In genomic region chr14:76867536-76868452, GRCh38 we compare ENCODE assay signal across 9 cellular contexts. TPM values are rescaled to one million over a fixed set of nuclear protein-coding genes. Genes with fewer than 3 reads are reported as not detected.
A peak's percentile ranks its signal among the peaks of the same experiment; 100 is the strongest.
DNase-seq lines count a peak whose midpoint lies in the region; ATAC-seq, FAIRE-seq and TF ChIP-seq lines count a peak whose summit lies in the region.
"Had no signal": no experiment of that assay in that cellular context is flagged by ENCODE, and none has a peak within 500 bp of the region (broad histone marks: within the 10 kb centered on the region; RNA-seq: fewer than 3 reads in every experiment).

No MANE protein-coding gene starts in this region.

- no peaks in the 10 kb centered on the region for H3K9me3 Mint-ChIP-seq in activated naive CD8-positive, alpha-beta T cell (ENCODE audit: low read depth)

- H3K27me3 ChIP-seq in SJCRH30 (no peaks in the 10 kb centered on the region), spleen (replicated peaks in 1 of 7) (no peaks in the 10 kb centered on the region)

- no peaks in the 10 kb centered on the region for H3K36me3 Mint-ChIP-seq in activated naive CD8-positive, alpha-beta T cell

- WGBS in spleen, 5 donors = 34 to 55% (median 37%) methylated on average over 17 to 25 of the region's 25 CpGs

- peak overlapping the region; percentile 20 for H3K4me3 Mint-ChIP-seq in activated naive CD8-positive, alpha-beta T cell

- H3K4me1 ChIP-seq in SJCRH30 (peaks cover 27% of the 10 kb centered on the region), spleen (peaks cover 15 to 57% (median 35%) of the 10 kb centered on the region in 6 donors), kidney (ENCODE audit: control insufficient read depth in 1 of 2, insufficient read depth in 1 of 2, low read depth in 1 of 2, low read length in 2 of 2) (peaks cover 0 to 10% of the 10 kb centered on the region in 2 donors)

- no peak overlapping the region for H3K9ac ChIP-seq in kidney (ENCODE audit: low read length in 2 of 2)

- no peak for TF ChIP-seq POLR2A in spleen (IDR thresholded peaks at IDR 0.05)

- TF ChIP-seq CTCF in spleen (IDR thresholded peaks at IDR 0.05 in 8 of 11, conservative IDR thresholded peaks at IDR 0.05 in 3 of 11) = no peak
- no peak for TF ChIP-seq CTCF in foreskin fibroblast (IDR thresholded peaks at IDR 0.05; ENCODE audit: low read depth, low read length)
- TF ChIP-seq CTCF in kidney (IDR thresholded peaks at IDR 0.05; ENCODE audit: borderline replicate concordance, extremely low read depth, insufficient read depth) = no peak

- H3K27ac ChIP-seq in SJCRH30 = peak overlapping the region; percentile 9; the same call in 1 of the 2 replicates
- peak overlapping the region in 2 of 8 donors; percentile 15 to 35 for H3K27ac ChIP-seq in spleen
- no peak overlapping the region for H3K27ac ChIP-seq in kidney (ENCODE audit: low read depth in 2 of 2, low read length in 2 of 2)

- H3K36me3 ChIP-seq in SJCRH30 = no peaks in the 10 kb centered on the region
- H3K36me3 ChIP-seq in spleen = no peaks in the 10 kb centered on the region
- H3K36me3 ChIP-seq in kidney (ENCODE audit: control insufficient read depth in 1 of 2, insufficient read depth in 2 of 2, low read length in 2 of 2) = no peaks in the 10 kb centered on the region

- DNase-seq in SJCRH30 (peak; percentile 37 to 60), spleen (peak; percentile 91), foreskin fibroblast (no peak), kidney glomerular epithelial cell (lab: John Stamatoyannopoulos, UW) (no peak), SHP77 (lab: John Stamatoyannopoulos, UW) (no peak), kidney (no peak)
- DNase-seq: MM.1S had no signal

- intact Hi-C loops in spleen (cut with DNase I; ENCODE audit: low total_unique reads) (no loop called here), kidney (cut with DNase I) (no loop called here)

- H3K9me3 ChIP-seq in SJCRH30 (replicated peaks) = no peaks in the 10 kb centered on the region
- no peaks in the 10 kb centered on the region for H3K9me3 ChIP-seq in spleen
- H3K9me3 ChIP-seq in kidney (ENCODE audit: control insufficient read depth in 1 of 2, low read length in 2 of 2) = no peaks in the 10 kb centered on the region

- H3K27ac Mint-ChIP-seq in activated naive CD8-positive, alpha-beta T cell = no peak overlapping the region

- no peaks in the 10 kb centered on the region for H3K27me3 Mint-ChIP-seq in activated naive CD8-positive, alpha-beta T cell

- H3K4me3 ChIP-seq in SJCRH30 = peak overlapping the region; percentile 1; the same call in 1 of the 2 replicates
- H3K4me3 ChIP-seq in spleen = peak overlapping the region in 1 of 8 donors; percentile 13
- no peak overlapping the region for H3K4me3 ChIP-seq in foreskin fibroblast (ENCODE audit: low read depth in 1 of 2, low read length in 2 of 2)
- H3K4me3 ChIP-seq in kidney (ENCODE audit: low read length in 2 of 2) = no peak overlapping the region

- FAIRE-seq in kidney (lab: Jason Lieb, UNC) = no peak

- H3K4me1 Mint-ChIP-seq in activated naive CD8-positive, alpha-beta T cell (ENCODE audit: low read depth) = peaks cover 32% of the 10 kb centered on the region

- ATAC-seq in GM18861 (IDR thresholded peaks at IDR 0.05; ENCODE audit: unreplicated experiment) = peak; percentile 43

RNA-seq across cellular contexts. Expression of gene LRRC74A, which starts 41.6 kb away (rescaled TPM):
- total RNA-seq in SJCRH30 (2014; rRNA removed; shearing (Covaris generic)) = not detected in 2 replicates
- total RNA-seq in spleen = under 1 TPM in 2 of 7 donors, not detected in 5; 0.32 to 0.43 TPM
- under 1 TPM; 0.03 to 0.16 (median 0.04) TPM for polyA plus RNA-seq in spleen
- total RNA-seq in kidney = not detected
- not detected for polyA plus RNA-seq in kidney (ENCODE audit: insufficient read depth, low read depth, low replicate concordance)

RNA-seq across cellular contexts. Expression of gene ANGEL1, which starts 55.1 kb away (rescaled TPM):
- total RNA-seq in SJCRH30 (2014; rRNA removed; shearing (Covaris generic)) = 15.8 and 18.3 TPM in 2 replicates
- 10 to 100 TPM; 35.5 to 76.8 (median 60.2) TPM for total RNA-seq in spleen
- 10 to 100 TPM in 2 of 3 donors, 1 to 10 TPM in 1; 7.4 to 21.1 (median 10.5) TPM for polyA plus RNA-seq in spleen
- 21.5 TPM for total RNA-seq in kidney
- polyA plus RNA-seq in kidney (ENCODE audit: insufficient read depth, low read depth, low replicate concordance) = 6.3 TPM

Comparison
In these comparisons a context has a peak if more than half of its experiments do, and no peak if none do; other contexts are left out.
1. DNase-seq: peak in SJCRH30 (2 of 2) and spleen (single experiment); none in foreskin fibroblast (0 of 2), kidney glomerular epithelial cell (single experiment), SHP77 (0 of 2) and kidney (single experiment).